16 cellular contexts compared by ENCODE assay signal in genomic region chr7:129943352-129943751, GRCh38. TPM values are rescaled to one million over a fixed set of nuclear protein-coding genes. Genes with fewer than 3 reads are reported as not detected.
A peak's percentile ranks its signal among the peaks of the same experiment; 100 is the strongest.
DNase-seq lines count a peak whose midpoint lies in the region; ATAC-seq and TF ChIP-seq lines count a peak whose summit lies in the region.
"Had no signal": no experiment of that assay in that cellular context is flagged by ENCODE, and none has a peak within 500 bp of the region (broad histone marks: within the 10 kb centered on the region; RNA-seq: fewer than 3 reads in every experiment).

No MANE protein-coding gene starts in this region.

- CTCF ChIA-PET in activated CD8-positive, alpha-beta memory T cell treated with anti-CD3 and anti-CD28 coated beads, Interleukin-2, amount 10 ng/mL, durations not matched to agents 7 days and 5 days (lab: Charles Lee) = no interaction called here
- CTCF ChIA-PET in WTC11 (lab: Charles Lee) = no interaction called here

- peak; percentile 11 for DNase-seq in activated CD8-positive, alpha-beta memory T cell treated with anti-CD3 and anti-CD28 coated beads for 24 hours
- no peak for DNase-seq in activated CD8-positive, alpha-beta memory T cell treated with anti-CD3 and anti-CD28 coated beads, Interleukin-2, amount 10 ng/mL, durations not matched to agents 7 days and 5 days
- DNase-seq in WTC11 (ENCODE audit: low spot score) (no peak), nephron progenitor cell (no peak), progenitor cell of endocrine pancreas (ENCODE audit: low spot score, unreplicated experiment) (no peak), glomerular visceral epithelial cell (ENCODE audit: extremely low spot score) (no peak), AG08395 (ENCODE audit: low spot score) (no peak), HFFc6 (no peak)
- DNase-seq: Calu3; CD8-positive, alpha-beta T cell; DMS79 treated with DMSO at 0.1 percent for 48 hours; GF-D8; H9; IMR-90 had no signal

- POLR2A ChIA-PET in WTC11 (lab: Charles Lee) = no interaction called here

- H3K36me3 Mint-ChIP-seq in activated CD8-positive, alpha-beta memory T cell treated with anti-CD3 and anti-CD28 coated beads, Interleukin-2, amount 10 ng/mL, durations not matched to agents 7 days and 5 days = peaks cover 15% of the 10 kb centered on the region
- H3K36me3 Mint-ChIP-seq in WTC11 (peaks cover 29% of the 10 kb centered on the region), nephron progenitor cell (ENCODE audit: low read depth) (peaks cover 86% of the 10 kb centered on the region), progenitor cell of endocrine pancreas (ENCODE audit: insufficient read depth) (peaks cover 16% of the 10 kb centered on the region), HFFc6 (ENCODE audit: low read depth) (peaks cover 19% of the 10 kb centered on the region)

- ATAC-seq in activated CD8-positive, alpha-beta memory T cell treated with anti-CD3 and anti-CD28 coated beads, Interleukin-2, amount 10 ng/mL, durations not matched to agents 7 days and 5 days = no peak
- no peak for ATAC-seq in WTC11
- ATAC-seq: A549; CD8-positive, alpha-beta T cell had no signal

- no peaks in the 10 kb centered on the region for H3K27me3 Mint-ChIP-seq in activated CD8-positive, alpha-beta memory T cell treated with anti-CD3 and anti-CD28 coated beads, Interleukin-2, amount 10 ng/mL, durations not matched to agents 7 days and 5 days
- H3K27me3 Mint-ChIP-seq in WTC11 (ENCODE audit: low read depth) = no peaks in the 10 kb centered on the region
- no peaks in the 10 kb centered on the region for H3K27me3 Mint-ChIP-seq in nephron progenitor cell (ENCODE audit: low read depth, poor library complexity)
- no peaks in the 10 kb centered on the region for H3K27me3 Mint-ChIP-seq in progenitor cell of endocrine pancreas
- H3K27me3 Mint-ChIP-seq in HFFc6 (ENCODE audit: insufficient read depth) = no peaks in the 10 kb centered on the region; the same call in 1 of the 2 replicates
- H3K27me3 Mint-ChIP-seq: B cell had no signal

- H3K27ac Mint-ChIP-seq in activated CD8-positive, alpha-beta memory T cell treated with anti-CD3 and anti-CD28 coated beads, Interleukin-2, amount 10 ng/mL, durations not matched to agents 7 days and 5 days = no peak overlapping the region
- H3K27ac Mint-ChIP-seq in WTC11 (no peak overlapping the region), nephron progenitor cell (peak overlapping the region; percentile 91), progenitor cell of endocrine pancreas (peak overlapping the region; percentile 69), HFFc6 (no peak overlapping the region)
- H3K27ac Mint-ChIP-seq: B cell; CD8-positive, alpha-beta T cell had no signal

- peaks cover 4% of the 10 kb centered on the region for H3K4me1 Mint-ChIP-seq in activated CD8-positive, alpha-beta memory T cell treated with anti-CD3 and anti-CD28 coated beads, Interleukin-2, amount 10 ng/mL, durations not matched to agents 7 days and 5 days
- H3K4me1 Mint-ChIP-seq in WTC11 (peaks cover 20% of the 10 kb centered on the region), nephron progenitor cell (no peaks in the 10 kb centered on the region), progenitor cell of endocrine pancreas (ENCODE audit: low read depth) (peaks cover 11% of the 10 kb centered on the region), HFFc6 (ENCODE audit: low read depth) (peaks cover 26% of the 10 kb centered on the region)

- no peaks in the 10 kb centered on the region for H3K9me3 Mint-ChIP-seq in activated CD8-positive, alpha-beta memory T cell treated with anti-CD3 and anti-CD28 coated beads, Interleukin-2, amount 10 ng/mL, durations not matched to agents 7 days and 5 days (ENCODE audit: low read depth)
- H3K9me3 Mint-ChIP-seq in WTC11 (peaks cover 10% of the 10 kb centered on the region), nephron progenitor cell (peaks cover 26% of the 10 kb centered on the region), progenitor cell of endocrine pancreas (ENCODE audit: low read depth) (peaks cover 9% of the 10 kb centered on the region), HFFc6 (no peaks in the 10 kb centered on the region)
- H3K9me3 Mint-ChIP-seq: CD8-positive, alpha-beta T cell; H9 had no signal

- TF ChIP-seq CTCF in WTC11 (IDR thresholded peaks at IDR 0.05) = no peak
- no peak for TF ChIP-seq CTCF in nephron progenitor cell (IDR thresholded peaks at IDR 0.05)
- TF ChIP-seq CTCF in progenitor cell of endocrine pancreas (IDR thresholded peaks at IDR 0.05; ENCODE audit: unreplicated experiment) = no peak
- no peak for TF ChIP-seq CTCF in HFFc6 (IDR thresholded peaks at IDR 0.05)

- no peak overlapping the region for H3K4me3 Mint-ChIP-seq in activated CD8-positive, alpha-beta memory T cell treated with anti-CD3 and anti-CD28 coated beads, Interleukin-2, amount 10 ng/mL, durations not matched to agents 7 days and 5 days
- H3K4me3 Mint-ChIP-seq in WTC11 = no peak overlapping the region
- H3K4me3 Mint-ChIP-seq in nephron progenitor cell = no peak overlapping the region
- H3K4me3 Mint-ChIP-seq in progenitor cell of endocrine pancreas (ENCODE audit: low read depth) = no peak overlapping the region
- no peak overlapping the region for H3K4me3 Mint-ChIP-seq in HFFc6
- H3K4me3 Mint-ChIP-seq: B cell; CD8-positive, alpha-beta T cell; H9 had no signal

TF ChIP-seq in WTC11, 78 proteins besides CTCF, POLR2A, EP300 and RAD21:
- TF ChIP-seq HMGA2 (CRISPR knock-in tag; IDR thresholded peaks at IDR 0.05) (no peak), SP1 (CRISPR knock-in tag; conservative IDR thresholded peaks at IDR 0.05) (no peak), ZNF121 (CRISPR knock-in tag; IDR thresholded peaks at IDR 0.05) (peak; percentile 58), ZNF532 (CRISPR knock-in tag; IDR thresholded peaks at IDR 0.05; ENCODE audit: borderline replicate concordance) (no peak)

RNA-seq across cellular contexts. Expression of gene UBE2H, which starts 9.4 kb away (rescaled TPM):
- 10 to 100 TPM; 27.9 to 28.3 TPM for total RNA-seq in activated CD8-positive, alpha-beta memory T cell treated with anti-CD3 and anti-CD28 coated beads, Interleukin-2, amount 10 ng/mL, durations not matched to agents 7 days and 5 days
- total RNA-seq in WTC11 (2021) (55.0 to 65.8 TPM (median 63.4 TPM) in 3 replicates), progenitor cell of endocrine pancreas (87.6 and 99.1 TPM in 2 replicates)
- total RNA-seq in HFFc6 (2021; fragmentation: NEBNext Ultra II Directional; extraction: Animal tissue kit (Norgen Biotek cat#: 25700)) = 100 to 1,000 TPM in 4 of 6 experiments, 10 to 100 TPM in 2; 89.7 to 108 (median 105) TPM

Comparison
In these comparisons a context has a peak if more than half of its experiments do, and no peak if none do; other contexts are left out.
1. H3K27ac Mint-ChIP-seq: peak in nephron progenitor cell (single experiment) and progenitor cell of endocrine pancreas (single experiment); none in activated CD8-positive, alpha-beta memory T cell treated with anti-CD3 and anti-CD28 coated beads, Interleukin-2, amount 10 ng/mL, durations not matched to agents 7 days and 5 days (single experiment), WTC11 (single experiment) and HFFc6 (single experiment).